Comparison of ENCODE assay signal across 8 cellular contexts in genomic region chr11:75352417-75353206, GRCh38. TPM values are rescaled to one million over a fixed set of nuclear protein-coding genes. Genes with fewer than 3 reads are reported as not detected.
A peak's percentile ranks its signal among the peaks of the same experiment; 100 is the strongest.
DNase-seq lines count a peak whose midpoint lies in the region; ATAC-seq, FAIRE-seq and TF ChIP-seq lines count a peak whose summit lies in the region.

No MANE protein-coding gene starts in this region.

- H3K36me3 Mint-ChIP-seq in osteocyte (ENCODE audit: unreplicated experiment) = no peaks in the 10 kb centered on the region

- no peaks in the 10 kb centered on the region for H3K27me3 ChIP-seq in SJCRH30

- TF ChIP-seq CTCF in epithelial cell of proximal tubule (conservative IDR thresholded peaks at IDR 0.05; ENCODE audit: low read depth, low read length) (no peak), osteocyte (IDR thresholded peaks at IDR 0.05) (no peak)

- H3K27ac ChIP-seq in SJCRH30 = peak overlapping the region; percentile 99

- no peaks in the 10 kb centered on the region for H3K9me3 ChIP-seq in SJCRH30 (replicated peaks)

- no peak for TF ChIP-seq POLR2A in GM12892 (IDR thresholded peaks at IDR 0.05; ENCODE audit: low read depth, low read length)

- peak overlapping the region; percentile 73 for H3K4me3 Mint-ChIP-seq in osteocyte (ENCODE audit: unreplicated experiment)

- FAIRE-seq in GM12892 (lab: Jason Lieb, UNC) = no peak

- DNase-seq in activated CD4-positive, alpha-beta T cell treated with anti-CD3 and anti-CD28 coated beads for 48 hours = peak; percentile 42
- no peak for DNase-seq in activated CD4-positive, alpha-beta T cell treated with anti-CD3 and anti-CD28 coated beads, Interleukin-2, amount 50 U/mL, for 1 hour
- peak in 1 of 2 experiments; percentile 45 for DNase-seq in SJCRH30
- DNase-seq in epithelial cell of proximal tubule (ENCODE audit: low read depth) = no peak
- no peak for DNase-seq in osteocyte (ENCODE audit: extremely low spot score, unreplicated experiment)
- no peak for DNase-seq in NCI-H187 treated with DMSO at 0.1 percent for 48 hours (lab: John Stamatoyannopoulos, UW)
- DNase-seq in GM12892 (ENCODE audit: insufficient read length) = no peak

- H3K27me3 Mint-ChIP-seq in osteocyte (ENCODE audit: unreplicated experiment) = no peaks in the 10 kb centered on the region

- no peak for ATAC-seq in HG03196 (IDR thresholded peaks at IDR 0.05; ENCODE audit: unreplicated experiment)

- H3K27ac Mint-ChIP-seq in osteocyte (ENCODE audit: unreplicated experiment) = no peak overlapping the region

- peaks cover 9% of the 10 kb centered on the region for H3K36me3 ChIP-seq in SJCRH30

- H3K4me1 ChIP-seq in SJCRH30 = peaks cover 63% of the 10 kb centered on the region

- H3K4me3 ChIP-seq in SJCRH30 (peak overlapping the region; percentile 99), epithelial cell of proximal tubule (ENCODE audit: low read depth, low read length) (peak overlapping the region; percentile 69)

- H3K9me3 Mint-ChIP-seq in osteocyte (ENCODE audit: unreplicated experiment) = no peaks in the 10 kb centered on the region

- H3K4me1 Mint-ChIP-seq in osteocyte (ENCODE audit: unreplicated experiment) = peaks cover 45% of the 10 kb centered on the region

RNA-seq across cellular contexts. Expression of gene ARRB1, which starts 1.2 kb away (rescaled TPM):
- total RNA-seq in SJCRH30 (2014; rRNA removed; shearing (Covaris generic)) = 112 and 121 TPM in 2 replicates
- total RNA-seq in epithelial cell of proximal tubule = 6.4 and 13.8 TPM in 2 replicates
- total RNA-seq in osteocyte = 11.3 and 13.2 TPM in 2 replicates
- polyA plus RNA-seq in GM12892 (2012; ENCODE audit: missing spikeins) = 2.1 TPM

RNA-seq across cellular contexts. Expression of gene RPS3, which starts 46.7 kb away (rescaled TPM):
- total RNA-seq in SJCRH30 (2014; rRNA removed; shearing (Covaris generic)) = 2,831 and 2,945 TPM in 2 replicates
- total RNA-seq in epithelial cell of proximal tubule (3,041 and 3,442 TPM in 2 replicates), osteocyte (2,093 and 2,150 TPM in 2 replicates)
- polyA plus RNA-seq in GM12892 (2012; ENCODE audit: missing spikeins) = 7,421 TPM
